ENCODE assay signal across 8 cellular contexts in genomic region chr9:78234810-78235209, GRCh38. TPM values are rescaled to one million over a fixed set of nuclear protein-coding genes. Genes with fewer than 3 reads are reported as not detected.
DNase-seq lines count a peak whose midpoint lies in the region; ATAC-seq and TF ChIP-seq lines count a peak whose summit lies in the region.

No MANE protein-coding gene starts in this region.

- no peaks in the 10 kb centered on the region; the same call in 1 of the 2 replicates for H3K9me2 ChIP-seq in PC-9 (ENCODE audit: insufficient read depth)

- H3K4me3 Mint-ChIP-seq in stimulated activated effector memory CD8-positive, alpha-beta T cell treated with anti-CD3 and anti-CD28 coated beads, Interleukin-12 subunit alpha, Interleukin-12 subunit beta, amount 100 ng/mL, for 72 hours = no peak overlapping the region

- H3K27ac Mint-ChIP-seq in stimulated activated effector memory CD8-positive, alpha-beta T cell treated with anti-CD3 and anti-CD28 coated beads, Interleukin-12 subunit alpha, Interleukin-12 subunit beta, amount 100 ng/mL, for 72 hours = no peak overlapping the region

- H3K9me3 ChIP-seq in PC-9 (ENCODE audit: insufficient read depth, low read depth) (no peaks in the 10 kb centered on the region), psoas muscle (no peaks in the 10 kb centered on the region)

- peaks cover 26% of the 10 kb centered on the region for H3K4me1 Mint-ChIP-seq in stimulated activated effector memory CD8-positive, alpha-beta T cell treated with anti-CD3 and anti-CD28 coated beads, Interleukin-12 subunit alpha, Interleukin-12 subunit beta, amount 100 ng/mL, for 72 hours

- TF ChIP-seq CTCF in PC-9 (conservative IDR thresholded peaks at IDR 0.05) (no peak), psoas muscle (IDR thresholded peaks at IDR 0.05) (no peak), GM10248 (IDR thresholded peaks at IDR 0.05; ENCODE audit: control extremely low read depth, extremely low read depth, low read depth, missing control alignments) (no peak)

- DNase-seq in EL (peak; percentile 63), PC-9 (no peak), epithelial cell of prostate (ENCODE audit: low read depth, low spot score) (no peak), psoas muscle (no peak), GM10248 (ENCODE audit: extremely low spot score) (no peak), NCI-H69 (lab: John Stamatoyannopoulos, UW) (no peak), NCI-H187 (lab: John Stamatoyannopoulos, UW) (no peak)
- DNase-seq in stimulated activated effector memory CD8-positive, alpha-beta T cell treated with anti-CD3 and anti-CD28 coated beads, Interleukin-12 subunit alpha, Interleukin-12 subunit beta, amount 100 ng/mL, for 72 hours (ENCODE audit: low spot score in 2 of 2) = no peak

- H3K4me1 ChIP-seq in PC-9 (replicated peaks; ENCODE audit: insufficient read depth) (peaks cover 7% of the 10 kb centered on the region), psoas muscle (no peaks in the 10 kb centered on the region)

- peak overlapping the region; percentile 98 for H2AFZ ChIP-seq in PC-9

- H3K9me3 Mint-ChIP-seq in stimulated activated effector memory CD8-positive, alpha-beta T cell treated with anti-CD3 and anti-CD28 coated beads, Interleukin-12 subunit alpha, Interleukin-12 subunit beta, amount 100 ng/mL, for 72 hours = no peaks in the 10 kb centered on the region

- peak overlapping the region; percentile 94 for H3K4me3 ChIP-seq in PC-9
- peak overlapping the region; percentile 96 for H3K4me3 ChIP-seq in psoas muscle

- H3K4me2 ChIP-seq in PC-9 = peak overlapping the region; percentile 95

- H3K27ac ChIP-seq in PC-9 (no peak overlapping the region), epithelial cell of prostate (peak overlapping the region; percentile 70), psoas muscle (no peak overlapping the region)

- WGBS in psoas muscle, 3 donors = 46 to 59% (median 55%) methylated on average over 7 of the region's 7 CpGs

- no peaks in the 10 kb centered on the region for H3K36me3 ChIP-seq in PC-9 (ENCODE audit: low read depth)
- no peaks in the 10 kb centered on the region for H3K36me3 ChIP-seq in psoas muscle (ENCODE audit: insufficient read depth in 1 of 2, low read depth in 1 of 2)

- peaks cover 24% of the 10 kb centered on the region for H3K79me2 ChIP-seq in PC-9 (ENCODE audit: low read depth)

- no TSS peak for BruUV-seq in PC-9 (replicated peaks; lab: Mats Ljungman, UMichigan)

- CTCF ChIA-PET in PC-9 (lab: Charles Lee) (interaction anchor here (0.7 to 1.3 kb wide), 2 partner anchors 258 to 1067 kb away, joined by 3 read pairs; no protein-coding TSS in a partner anchor), GM10248 (lab: Yijun Ruan, JAX) (no interaction called here)

- H3K27me3 ChIP-seq in PC-9 (ENCODE audit: insufficient read depth, low read depth) = no peaks in the 10 kb centered on the region
- H3K27me3 ChIP-seq in psoas muscle (ENCODE audit: insufficient read depth in 3 of 3, low read length in 2 of 3) = no peaks in the 10 kb centered on the region

- POLR2A ChIA-PET in PC-9 (lab: Charles Lee; ENCODE audit: unreplicated experiment) (interaction anchor here (0.6 kb wide), 1 partner anchor 44 kb away, joined by 6 read pairs; no protein-coding TSS in a partner anchor), GM10248 (lab: Yijun Ruan, JAX) (no interaction called here)

- intact Hi-C loops in PC-9 (cut with micrococcal nuclease; ENCODE audit: unreplicated experiment) = loop anchor here (2.0 to 10.0 kb wide), 2 partner anchors 200 to 1056 kb away; partner anchors contain the start of gene GNAQ
- intact Hi-C loops in psoas muscle (cut with DNase I) = loop anchor here in 1 of 2 donors (10.0 kb wide), 1 partner anchor 60 kb away; the partner anchor contains the start of gene PSAT1

- ATAC-seq in psoas muscle = no peak
- no peak for ATAC-seq in stimulated activated effector memory CD8-positive, alpha-beta T cell treated with anti-CD3 and anti-CD28 coated beads, Interleukin-12 subunit alpha, Interleukin-12 subunit beta, amount 100 ng/mL, for 72 hours

- no peaks in the 10 kb centered on the region for H4K20me1 ChIP-seq in PC-9 (ENCODE audit: insufficient read depth)

- peaks cover 15% of the 10 kb centered on the region for H3K36me3 Mint-ChIP-seq in stimulated activated effector memory CD8-positive, alpha-beta T cell treated with anti-CD3 and anti-CD28 coated beads, Interleukin-12 subunit alpha, Interleukin-12 subunit beta, amount 100 ng/mL, for 72 hours

- peaks cover 13% of the 10 kb centered on the region for H3F3A ChIP-seq in PC-9 (ENCODE audit: insufficient read depth, low read depth)

RNA-seq across cellular contexts. Expression of gene CEP78, which starts 1.1 kb away (rescaled TPM):
- 37.8 and 38.3 TPM in 2 replicates for total RNA-seq in PC-9 (2021)
- 1 to 10 TPM; 2.5 to 4.3 (median 4.2) TPM for total RNA-seq in psoas muscle
- 1 to 10 TPM; 1.8 to 3.0 (median 2.3) TPM for polyA plus RNA-seq in psoas muscle
